In genomic region chr5:169583424-169584215, GRCh38 we compare ENCODE assay signal across 1 cellular context.
TF ChIP-seq lines count a peak whose summit lies in the region.

SPDL1 (plus strand) TSS chr5:169583773; CDS start chr5:169588417, 4,644 bp downstream.

TF ChIP-seq in HepG2, 621 proteins besides CTCF, POLR2A, EP300 and RAD21 (continued from another document and continues in another):
- 0 out of 2 replicates have a peak, but pooled peaks have one; percentile 38 for TF ChIP-seq PATZ1 (CRISPR knock-in tag; IDR thresholded peaks at IDR 0.05)
- no peak for TF ChIP-seq ZMAT5 (CRISPR knock-in tag; IDR thresholded peaks at IDR 0.05; ENCODE audit: borderline replicate concordance, low read depth)
- TF ChIP-seq SNAPC5 (CRISPR knock-in tag; IDR thresholded peaks at IDR 0.05; ENCODE audit: borderline replicate concordance) = no peak
- TF ChIP-seq HDAC2 (CRISPR knock-in tag; IDR thresholded peaks at IDR 0.05) = no peak; the same call in 1 of the 2 replicates
- TF ChIP-seq PCBP1 (IDR thresholded peaks at IDR 0.05; ENCODE audit: borderline replicate concordance, low read depth, low read length) = no peak
- peak; percentile 8; the same call in 1 of the 2 replicates for TF ChIP-seq NFYB (CRISPR knock-in tag; IDR thresholded peaks at IDR 0.05)
- no peak for TF ChIP-seq ZNF782 (CRISPR knock-in tag; IDR thresholded peaks at IDR 0.05; ENCODE audit: borderline replicate concordance)
- TF ChIP-seq ZNF644 (CRISPR knock-in tag; IDR thresholded peaks at IDR 0.05; ENCODE audit: low read depth) = no peak
- peak; percentile 80 for TF ChIP-seq DRAP1 (CRISPR knock-in tag; IDR thresholded peaks at IDR 0.05)
- no peak for TF ChIP-seq HIVEP1 (CRISPR knock-in tag; IDR thresholded peaks at IDR 0.05)
- no peak for TF ChIP-seq PRDM15 (CRISPR knock-in tag; IDR thresholded peaks at IDR 0.05)
- TF ChIP-seq ZNF879 (CRISPR knock-in tag; IDR thresholded peaks at IDR 0.05) = no peak
- TF ChIP-seq MXD1 (CRISPR knock-in tag; IDR thresholded peaks at IDR 0.05) = no peak; the same call in 1 of the 2 replicates
- TF ChIP-seq FOXO4 (CRISPR knock-in tag; conservative IDR thresholded peaks at IDR 0.05) = no peak
- TF ChIP-seq ATAD3A (CRISPR knock-in tag; IDR thresholded peaks at IDR 0.05) = no peak
- TF ChIP-seq ZNF234 (CRISPR knock-in tag; conservative IDR thresholded peaks at IDR 0.05) = no peak
- no peak for TF ChIP-seq MIER3 (CRISPR knock-in tag; IDR thresholded peaks at IDR 0.05; ENCODE audit: borderline replicate concordance)
- no peak for TF ChIP-seq TERF1 (CRISPR knock-in tag; IDR thresholded peaks at IDR 0.05)
- TF ChIP-seq ZBTB7B (CRISPR knock-in tag; IDR thresholded peaks at IDR 0.05) = no peak
- no peak for TF ChIP-seq MTA1 (CRISPR knock-in tag; IDR thresholded peaks at IDR 0.05; ENCODE audit: borderline replicate concordance)
- TF ChIP-seq SIN3B (IDR thresholded peaks at IDR 0.05; ENCODE audit: low read length) = peak; percentile 85; the same call in 1 of the 2 replicates
- no peak for TF ChIP-seq BCLAF1 (IDR thresholded peaks at IDR 0.05)
- TF ChIP-seq KDM6A (CRISPR knock-in tag; IDR thresholded peaks at IDR 0.05; ENCODE audit: low read depth) = no peak
- TF ChIP-seq NPAS2 (CRISPR knock-in tag; IDR thresholded peaks at IDR 0.05; ENCODE audit: borderline replicate concordance) = no peak
- TF ChIP-seq ZNF788 (CRISPR knock-in tag; IDR thresholded peaks at IDR 0.05; ENCODE audit: borderline replicate concordance) = no peak
- TF ChIP-seq ZNF552 (CRISPR knock-in tag; IDR thresholded peaks at IDR 0.05; ENCODE audit: borderline replicate concordance) = no peak
- TF ChIP-seq ZNF724P (CRISPR knock-in tag; IDR thresholded peaks at IDR 0.05; ENCODE audit: borderline replicate concordance) = no peak
- no peak for TF ChIP-seq ZBTB8A (CRISPR knock-in tag; IDR thresholded peaks at IDR 0.05; ENCODE audit: borderline replicate concordance, low read depth)
- TF ChIP-seq ZNF253 (CRISPR knock-in tag; IDR thresholded peaks at IDR 0.05; ENCODE audit: borderline replicate concordance) = no peak
- TF ChIP-seq AHDC1 (CRISPR knock-in tag; IDR thresholded peaks at IDR 0.05; ENCODE audit: borderline replicate concordance) = no peak
- TF ChIP-seq ZNF781 (CRISPR knock-in tag; IDR thresholded peaks at IDR 0.05; ENCODE audit: borderline replicate concordance, not compliant biosample characterization) = no peak
- TF ChIP-seq HOXA5 (CRISPR knock-in tag; IDR thresholded peaks at IDR 0.05) = no peak
- no peak for TF ChIP-seq ZNF513 (CRISPR knock-in tag; conservative IDR thresholded peaks at IDR 0.05)
- no peak for TF ChIP-seq RBM39 (IDR thresholded peaks at IDR 0.05; ENCODE audit: low read depth, low read length, poor library complexity, severe bottlenecking)
- no peak for TF ChIP-seq FOXK2 (IDR thresholded peaks at IDR 0.05)
- no peak for TF ChIP-seq ZFP91 (CRISPR knock-in tag; IDR thresholded peaks at IDR 0.05; ENCODE audit: borderline replicate concordance)
